In genomic region chr11:18526521-18527296, GRCh38 we compare ENCODE assay signal across 8 cellular contexts. TPM values are rescaled to one million over a fixed set of nuclear protein-coding genes. Genes with fewer than 3 reads are reported as not detected.
DNase-seq lines count a peak whose midpoint lies in the region; ATAC-seq, FAIRE-seq and TF ChIP-seq lines count a peak whose summit lies in the region.

TSS of gene TSG101 (minus strand) at chr11:18526942. CDS start at chr11:18526816, 126 bp downstream.

- peak within 1 kb of the TSS; percentile 96 for H3K27ac Mint-ChIP-seq in Caco-2 (ENCODE audit: unreplicated experiment)
- peak within 1 kb of the TSS; percentile 100 for H3K27ac Mint-ChIP-seq in effector memory CD8-positive, alpha-beta T cell

- no peaks in the 10 kb centered on the region for H3K27me3 Mint-ChIP-seq in Caco-2 (ENCODE audit: insufficient read depth, unreplicated experiment)
- H3K27me3 Mint-ChIP-seq in effector memory CD8-positive, alpha-beta T cell = no peaks in the 10 kb centered on the region

- ATAC-seq in GM21381 (IDR thresholded peaks at IDR 0.05; ENCODE audit: unreplicated experiment) = peak; percentile 94
- ATAC-seq in effector memory CD8-positive, alpha-beta T cell (replicated peaks) = peak; percentile 82

- CTCF ChIA-PET in Caco-2 (lab: Charles Lee) = interaction anchor here (1.1 to 2.2 kb wide), 5 partner anchors 13 to 412 kb away, joined by 3 to 11 read pairs (median 5); no protein-coding TSS in a partner anchor

- POLR2A ChIA-PET in Caco-2 (lab: Charles Lee) = interaction anchor here (0.5 to 2.2 kb wide), 17 partner anchors 9 to 214 kb away, joined by 3 to 28 read pairs (median 3); partner anchors contain the start of genes LDHA, SPTY2D1 and UEVLD

- no peaks in the 10 kb centered on the region for H3K9me3 Mint-ChIP-seq in Caco-2 (ENCODE audit: unreplicated experiment)
- H3K9me3 Mint-ChIP-seq in effector memory CD8-positive, alpha-beta T cell = no peaks in the 10 kb centered on the region

- peaks cover 16% of the 10 kb centered on the region for H3K36me3 Mint-ChIP-seq in Caco-2 (ENCODE audit: insufficient read depth, unreplicated experiment)
- H3K36me3 Mint-ChIP-seq in effector memory CD8-positive, alpha-beta T cell (ENCODE audit: insufficient read depth) = peaks cover 46% of the 10 kb centered on the region

- H3K4me1 Mint-ChIP-seq in Caco-2 (ENCODE audit: low read depth, unreplicated experiment) = no peaks in the 10 kb centered on the region
- peaks cover 28 to 47% of the 10 kb centered on the region in 2 donors for H3K4me1 Mint-ChIP-seq in effector memory CD8-positive, alpha-beta T cell (ENCODE audit: low read depth in 2 of 2)

- FAIRE-seq in HTR-8/SVneo (lab: Jason Lieb, UNC) = peak; percentile 94

- no peak for TF ChIP-seq CTCF in Caco-2 (IDR thresholded peaks at IDR 0.05; ENCODE audit: insufficient read depth in 1 of 2, low read depth in 1 of 2, low read length in 1 of 2, severe bottlenecking in 1 of 2, unreplicated experiment in 1 of 2)

- DNase-seq in Caco-2 = peak; percentile 96 to 97
- peak; percentile 96 for DNase-seq in HTR-8/SVneo (ENCODE audit: insufficient read length, low spot score)
- DNase-seq in NOMO-1 treated with DMSO at 0.1 percent for 48 hours (lab: John Stamatoyannopoulos, UW; ENCODE audit: unreplicated experiment) = peak; percentile 92
- peak; percentile 90 to 91 for DNase-seq in activated CD8-positive, alpha-beta memory T cell treated with anti-CD3 and anti-CD28 coated beads for 4 hours (ENCODE audit: low read depth in 2 of 2)
- DNase-seq in effector memory CD8-positive, alpha-beta T cell = peak; percentile 92 to 93 (median 93)
- DNase-seq in medulla oblongata (ENCODE audit: extremely low spot score) = peak; percentile 97
- DNase-seq in stimulated activated CD4-positive, alpha-beta T cell treated with anti-CD3 and anti-CD28 coated beads, TNF-alpha, amount 100 ng/mL, for 48 hours (ENCODE audit: low read depth in 3 of 3) = peak; percentile 85 to 90 (median 89)

- H3K27me3 ChIP-seq in Caco-2 (replicated peaks; ENCODE audit: control insufficient read depth, insufficient read depth, low read length) = no peaks in the 10 kb centered on the region

- H3K9me3 ChIP-seq in Caco-2 = no peaks in the 10 kb centered on the region

- no TSS peak for BruUV-seq in Caco-2 (replicated peaks; lab: Mats Ljungman, UMichigan)

- intact Hi-C loops in Caco-2 (cut with micrococcal nuclease; ENCODE audit: unreplicated experiment) = loop anchor here (2.0 to 10.0 kb wide), 4 partner anchors 108 to 282 kb away; partner anchors contain the start of genes GTF2H1, HPS5, LDHA and SAA2

- peak within 1 kb of the TSS; percentile 60 for H3K4me3 ChIP-seq in Caco-2 (ENCODE audit: low read depth, low read length)

- H3K36me3 ChIP-seq in Caco-2 (ENCODE audit: control insufficient read depth, insufficient read depth, low read length) = no peaks in the 10 kb centered on the region

- no peaks in the 10 kb centered on the region for H3K4me1 ChIP-seq in Caco-2

- peak within 1 kb of the TSS; percentile 91 for H3K4me3 Mint-ChIP-seq in Caco-2 (ENCODE audit: unreplicated experiment)
- H3K4me3 Mint-ChIP-seq in effector memory CD8-positive, alpha-beta T cell = peak within 1 kb of the TSS; percentile 93 to 98

RNA-seq across cellular contexts. Expression of gene TSG101, which starts in this region (rescaled TPM):
- total RNA-seq in Caco-2 (2022) = 64.6 and 86.6 TPM in 2 replicates

Comparison
In these comparisons a context has a peak if more than half of its experiments do, and no peak if none do; other contexts are left out.
1. Peak in every context shown above with its lines: DNase-seq, ATAC-seq and H3K4me3 ChIP-seq.